In the genomic region with DNA sequence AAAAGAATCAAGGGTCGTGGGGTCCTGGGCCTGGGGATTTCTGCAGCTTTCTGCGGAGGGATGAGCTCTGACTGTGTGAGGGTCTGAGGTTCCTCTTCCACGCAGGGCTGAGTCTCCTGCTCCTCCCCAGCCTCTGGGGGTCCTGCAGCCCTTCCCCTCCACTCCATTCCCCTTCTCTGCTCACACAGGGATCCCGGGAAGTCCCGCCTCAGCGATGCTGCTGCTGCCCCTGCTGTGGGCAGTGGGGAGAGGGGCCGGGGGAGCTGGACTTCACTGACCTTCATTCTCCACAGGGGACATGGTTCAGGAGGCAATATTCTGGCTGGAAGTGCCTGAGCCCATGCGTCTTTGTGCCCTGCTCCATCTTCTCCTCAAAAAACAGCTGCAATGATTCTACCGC, we compare ENCODE assay signal across 38 cellular contexts. TPM values are rescaled to one million over a fixed set of nuclear protein-coding genes. Genes with fewer than 3 reads are reported as not detected.
"Had no signal": no experiment of that assay in that cellular context is flagged by ENCODE, and none has a peak within 500 bp of the region (broad histone marks: within the 10 kb centered on the region; RNA-seq: fewer than 3 reads in every experiment).

No MANE protein-coding gene starts in this region.

- H3K36me3 ChIP-seq: MG63 had no signal

- H3K27ac ChIP-seq: KMS-11 had no signal

- H3K4me2 ChIP-seq: KMS-11 had no signal

- H3K4me3 ChIP-seq: MG63 had no signal

- DNase-seq: Karpas-422, Kasumi-1, KG1, MG63, MM.1S, MV-4-11, NCI-H1048, NCI-H1092, NCI-H1092 treated with DMSO at 0.1 percent for 48 hours, NCI-H1105, NCI-H1105 treated with DMSO at 0.1 percent for 48 hours, NCI-H1417, NCI-H1417 treated with DMSO at 0.1 percent for 48 hours, NCI-H1436, NCI-H1436 treated with DMSO at 0.1 percent for 48 hours, NCI-H146, NCI-H1694, NCI-H1694 treated with DMSO at 0.1 percent for 48 hours, NCI-H187, NCI-H187 treated with DMSO at 0.1 percent for 48 hours, NCI-H1930, NCI-H2029, NCI-H2029 treated with DMSO at 0.1 percent for 48 hours, NCI-H2081, NCI-H2081 treated with DMSO at 0.1 percent for 48 hours, NCI-H2107, NCI-H2171, NCI-H2171 treated with DMSO at 0.1 percent for 48 hours, NCI-H2227 treated with DMSO at 0.1 percent for 48 hours, NCI-H226, NCI-H345, NCI-H446, NCI-H446 treated with DMSO at 0.1 percent for 48 hours had no signal

- H3K9ac ChIP-seq: KMS-11 had no signal

RNA-seq across cellular contexts. Expression of gene SIGLECL1, which starts 52.2 kb away (rescaled TPM):
- total RNA-seq: LHCN-M2, M059J, MCF 10A, NCI-H460 had no signal

RNA-seq across cellular contexts. Expression of gene SIGLEC7, which starts 56.5 kb away (rescaled TPM):
- total RNA-seq: LHCN-M2, M059J, MCF 10A, NCI-H460 had no signal
